In genomic region chr5:33260098-33260497, GRCh38 we compare ENCODE assay signal across 22 cellular contexts.
"Had no signal": no experiment of that assay in that cellular context is flagged by ENCODE, and none has a peak within 500 bp of the region (broad histone marks: within the 10 kb centered on the region; RNA-seq: fewer than 3 reads in every experiment).

No MANE protein-coding gene starts in this region.

- ATAC-seq: left ventricle myocardium superior, natural killer cell, upper lobe of right lung had no signal

- H3K27ac Mint-ChIP-seq: activated naive CD8-positive, alpha-beta T cell treated with anti-CD3 and anti-CD28 coated beads for 36 hours; activated T-cell treated with anti-CD3 and anti-CD28 coated beads, Interleukin-2, amount 50 U/mL, for 24 hours; activated T-helper 2 cell treated with anti-CD3 and anti-CD28 coated beads, Interferon-gamma antibody, Interleukin-2, Interleukin-4, amounts not matched to agents 10 μg/mL and 5 μg/mL and 100 μg/mL, durations not matched to agents 14 hours and 24 hours and 36 hours; natural killer cell; progenitor cell of endocrine pancreas; stimulated activated naive CD8-positive, alpha-beta T cell treated with anti-CD3 and anti-CD28 coated beads, Interleukin-15, Interleukin-2, amounts not matched to agents 100 ng/mL and 50 ng/mL, for 24 hours; T-helper 2 cell treated with Interferon-gamma antibody and Interleukin-4, amounts not matched to agents 5 μg/mL and 100 μg/mL, for 36 hours had no signal

- FAIRE-seq: islet of Langerhans had no signal

- H3K4me3 ChIP-seq: right atrium auricular region, thyroid gland, upper lobe of right lung had no signal

- H3K27me3 Mint-ChIP-seq: activated naive CD8-positive, alpha-beta T cell treated with anti-CD3 and anti-CD28 coated beads for 36 hours; activated T-cell treated with anti-CD3 and anti-CD28 coated beads, Interleukin-2, amount 50 U/mL, for 24 hours; progenitor cell of endocrine pancreas; stimulated activated naive CD8-positive, alpha-beta T cell treated with anti-CD3 and anti-CD28 coated beads, Interleukin-15, Interleukin-2, amounts not matched to agents 100 ng/mL and 50 ng/mL, for 24 hours had no signal

- H3K4me3 Mint-ChIP-seq: activated naive CD8-positive, alpha-beta T cell treated with anti-CD3 and anti-CD28 coated beads for 36 hours; activated T-cell treated with anti-CD3 and anti-CD28 coated beads, Interleukin-2, amount 50 U/mL, for 24 hours; natural killer cell; stimulated activated naive CD8-positive, alpha-beta T cell treated with anti-CD3 and anti-CD28 coated beads, Interleukin-15, Interleukin-2, amounts not matched to agents 100 ng/mL and 50 ng/mL, for 24 hours; T-helper 2 cell treated with Interferon-gamma antibody and Interleukin-4, amounts not matched to agents 5 μg/mL and 100 μg/mL, for 36 hours had no signal

- H3K9me3 ChIP-seq: thyroid gland, upper lobe of right lung had no signal

- H3K9me3 Mint-ChIP-seq: T-helper 2 cell treated with Interferon-gamma antibody and Interleukin-4, amounts not matched to agents 5 μg/mL and 100 μg/mL, for 36 hours had no signal

- H3K4me1 Mint-ChIP-seq: activated naive CD8-positive, alpha-beta T cell treated with anti-CD3 and anti-CD28 coated beads for 36 hours; natural killer cell had no signal

- H3K27me3 ChIP-seq: right atrium auricular region, thyroid gland, upper lobe of right lung had no signal

- H3K27ac ChIP-seq: right atrium auricular region, thyroid gland, upper lobe of right lung, WERI-Rb-1 had no signal

- DNase-seq: activated CD4-positive, alpha-beta T cell treated with anti-CD3 and anti-CD28 coated beads for 1 hour; activated naive CD4-positive, alpha-beta T cell treated with Interleukin-2 at 50 U/mL for 16 hours; activated naive CD8-positive, alpha-beta T cell treated with anti-CD3 and anti-CD28 coated beads for 36 hours; activated T-cell treated with anti-CD3 and anti-CD28 coated beads, Interleukin-2, amount 50 U/mL, for 24 hours; cerebellar nuclear complex; cortex of kidney; foreskin melanocyte; hippocampal formation; left ventricle myocardium superior; midbrain; natural killer cell; stimulated activated CD4-positive, alpha-beta T cell treated with anti-CD3 and anti-CD28 coated beads, Interleukin-1b, Interleukin-23, amount 100 ng/mL, for 48 hours; substantia nigra; thyroid gland; upper lobe of right lung; WERI-Rb-1 had no signal

- H3K4me1 ChIP-seq: right atrium auricular region, thyroid gland, upper lobe of right lung had no signal

- H3K36me3 ChIP-seq: right atrium auricular region, thyroid gland, upper lobe of right lung, WERI-Rb-1 had no signal

- H3K36me3 Mint-ChIP-seq: natural killer cell had no signal
